20 cellular contexts compared by ENCODE assay signal in genomic region chr10:50794490-50794889, GRCh38.
"Had no signal": no experiment of that assay in that cellular context is flagged by ENCODE, and none has a peak within 500 bp of the region (broad histone marks: within the 10 kb centered on the region; RNA-seq: fewer than 3 reads in every experiment).

No MANE protein-coding gene starts in this region.

- H3K27ac ChIP-seq: coronary artery, esophagus squamous epithelium, lower lobe of right lung, ovary, right lobe of liver, thoracic aorta, tibial nerve, upper lobe of left lung had no signal

- H3K36me3 ChIP-seq: esophagus squamous epithelium, lower lobe of right lung, ovary, right lobe of liver, thoracic aorta, tibial nerve, upper lobe of left lung had no signal

- DNase-seq: dermis blood vessel endothelial cell; effector memory CD4-positive, alpha-beta T cell; erythroblast; esophagus squamous epithelium; hypothalamus; left ventricle myocardium superior; lower lobe of right lung; naive thymus-derived CD8-positive, alpha-beta T cell; occipital lobe; ovary; retina; right lobe of liver; small intestine; stimulated activated CD4-positive, alpha-beta T cell treated with anti-CD3 and anti-CD28 coated beads, Interleukin-15, amount 100 ng/mL, for 24 hours; stimulated activated CD4-positive, alpha-beta T cell treated with anti-CD3 and anti-CD28 coated beads, Interleukin-2, amount 100 ng/mL, for 48 hours; stimulated activated naive B cell treated with anti-CD40 and anti-IgM and Interleukin-4, amounts not matched to agents 10 μg/mL and 1 μg/mL and 100 μg/mL, for 72 hours; upper lobe of left lung had no signal

- H3K27me3 ChIP-seq: esophagus squamous epithelium, ovary, right lobe of liver, tibial nerve, upper lobe of left lung had no signal

- ATAC-seq: left ventricle myocardium superior; lower lobe of right lung; naive thymus-derived CD8-positive, alpha-beta T cell; stimulated activated naive B cell treated with anti-CD40 and anti-IgM and Interleukin-4, amounts not matched to agents 10 μg/mL and 1 μg/mL and 100 μg/mL, for 72 hours had no signal

- H3K4me3 ChIP-seq: coronary artery, esophagus squamous epithelium, lower lobe of right lung, ovary, right lobe of liver, thoracic aorta, tibial nerve, upper lobe of left lung had no signal

- H3K9me3 ChIP-seq: esophagus squamous epithelium, lower lobe of right lung, ovary, right lobe of liver, thoracic aorta, tibial nerve, upper lobe of left lung had no signal

- H3K4me1 ChIP-seq: esophagus squamous epithelium, lower lobe of right lung, tibial nerve, upper lobe of left lung had no signal
